9 cellular contexts compared by ENCODE assay signal in genomic region chr13:20702530-20702929, GRCh38. TPM values are rescaled to one million over a fixed set of nuclear protein-coding genes. Genes with fewer than 3 reads are reported as not detected.
DNase-seq lines count a peak whose midpoint lies in the region; ATAC-seq, FAIRE-seq and TF ChIP-seq lines count a peak whose summit lies in the region.
"Had no signal": no experiment of that assay in that cellular context is flagged by ENCODE, and none has a peak within 500 bp of the region (broad histone marks: within the 10 kb centered on the region; RNA-seq: fewer than 3 reads in every experiment).

No MANE protein-coding gene starts in this region.

- no peak for FAIRE-seq in GM12878 (lab: Jason Lieb, UNC)
- FAIRE-seq: frontal cortex had no signal

- TF ChIP-seq CTCF in AG10803 (conservative IDR thresholded peaks at IDR 0.05; ENCODE audit: low read length) = no peak
- no peak for TF ChIP-seq CTCF in HEK293 (tag by site-specific recombination; IDR thresholded peaks at IDR 0.05)
- no peak for TF ChIP-seq CTCF in GM12878 (IDR thresholded peaks at IDR 0.05 in 2 of 3, conservative IDR thresholded peaks at IDR 0.05 in 1 of 3; ENCODE audit: control insufficient read depth in 2 of 3, extremely low read depth in 1 of 3, insufficient read depth in 1 of 3, low read depth in 3 of 3, low read length in 3 of 3)

- no peak for TF ChIP-seq EP300 in GM12878 (IDR thresholded peaks at IDR 0.05; ENCODE audit: borderline replicate concordance in 1 of 2, control insufficient read depth in 1 of 2, low read depth in 2 of 2, low read length in 2 of 2)

- H3K9me3 ChIP-seq in HEK293 (ENCODE audit: control insufficient read depth, insufficient read depth, low read depth, low read length) (no peaks in the 10 kb centered on the region), GM12878 (replicated peaks; ENCODE audit: control insufficient read depth, insufficient read depth, low read length) (no peaks in the 10 kb centered on the region), mucosa of rectum (ENCODE audit: control insufficient read depth in 2 of 2, low read length in 2 of 2) (no peaks in the 10 kb centered on the region)

- RAD21 ChIA-PET in GM12878 (lab: Charles Lee; ENCODE audit: unreplicated experiment) = no interaction called here

- CTCF ChIA-PET in HEK293 (lab: Yijun Ruan, JAX) = interaction anchor here (0.7 to 1.0 kb wide), 2 partner anchors 20 to 117 kb away, joined by 3 to 4 read pairs; no protein-coding TSS in a partner anchor
- CTCF ChIA-PET in GM12878 (lab: Yijun Ruan, JAX) = interaction anchor here (0.9 to 1.2 kb wide), 2 partner anchors 21 to 207 kb away, joined by 3 to 4 read pairs; no protein-coding TSS in a partner anchor

- peak overlapping the region; percentile 77; the same call in 1 of the 2 replicates for H2AFZ ChIP-seq in GM12878 (ENCODE audit: control insufficient read depth, low read depth, low read length)

- no peaks in the 10 kb centered on the region for H3K36me3 ChIP-seq in HEK293 (ENCODE audit: control insufficient read depth in 2 of 2, insufficient read depth in 1 of 2, low read length in 2 of 2)
- no peaks in the 10 kb centered on the region for H3K36me3 ChIP-seq in GM12878 (ENCODE audit: control insufficient read depth in 2 of 2, insufficient read depth in 2 of 2, low read length in 1 of 2)
- H3K36me3 ChIP-seq in mucosa of rectum (ENCODE audit: control insufficient read depth in 2 of 2, insufficient read depth in 2 of 2, low read length in 2 of 2) = no peaks in the 10 kb centered on the region

- 20% methylated on average over 9 of the region's 9 CpGs for WGBS in GM12878 (ENCODE audit: insufficient coverage, insufficient replicate concordance, low lambda C conversion rate, missing lambda C conversion rate)

- in situ Hi-C loops in GM12878 (cut with MboI) = no loop called here

- TF ChIP-seq POLR2A in GM12878 (IDR thresholded peaks at IDR 0.05; ENCODE audit: low read depth, low read length) = no peak

- H3K4me2 ChIP-seq in GM12878 (ENCODE audit: control insufficient read depth, insufficient read depth) = peak overlapping the region; percentile 99

- no peak for TF ChIP-seq RAD21 in GM12878 (IDR thresholded peaks at IDR 0.05; ENCODE audit: insufficient read depth, low read depth, low read length)

- SMC1A ChIA-PET in GM12878 (lab: Charles Lee; ENCODE audit: uncharacterized antibody, unreplicated experiment) = interaction anchor here (1.7 kb wide), 1 partner anchor 15 kb away, joined by 4 read pairs; no protein-coding TSS in a partner anchor

- H3K79me2 ChIP-seq in GM12878 (ENCODE audit: control insufficient read depth, insufficient read depth, low read length) = no peaks in the 10 kb centered on the region

- H3K4me3 ChIP-seq in AG10803 (ENCODE audit: low read length) (peak overlapping the region; percentile 61), HEK293 (ENCODE audit: low read depth, low read length) (peak overlapping the region; percentile 50), GM12878 (peak overlapping the region; percentile 81), mucosa of rectum (ENCODE audit: low read length in 2 of 2) (peak overlapping the region; percentile 59 to 79)

- no peak for DNase-seq in AG10803 (ENCODE audit: low read depth)
- no peak for DNase-seq in GM12878 (ENCODE audit: low read depth, low spot score)
- DNase-seq in NCI-H345 treated with DMSO at 0.1 percent for 48 hours (lab: John Stamatoyannopoulos, UW; ENCODE audit: unreplicated experiment) = no peak
- no peak for DNase-seq in MV-4-11 (lab: John Stamatoyannopoulos, UW)
- no peak for DNase-seq in NCI-H2029 (lab: John Stamatoyannopoulos, UW)

- POLR2A ChIA-PET in HEK293 (lab: Yijun Ruan, JAX) = no interaction called here
- POLR2A ChIA-PET in GM12878 (lab: Charles Lee) = no interaction called here

- no peaks in the 10 kb centered on the region for H3K27me3 ChIP-seq in GM12878 (replicated peaks in 1 of 2; ENCODE audit: control insufficient read depth in 2 of 2, insufficient read depth in 2 of 2, low read length in 1 of 2)
- H3K27me3 ChIP-seq in mucosa of rectum (ENCODE audit: control insufficient read depth in 2 of 2, insufficient read depth in 2 of 2, low read length in 2 of 2) = no peaks in the 10 kb centered on the region

- no TSS peak for BruUV-seq in GM12878 (replicated peaks; lab: Mats Ljungman, UMichigan)

- no peaks in the 10 kb centered on the region for H4K20me1 ChIP-seq in GM12878 (ENCODE audit: control insufficient read depth, insufficient read depth)

- H3K9ac ChIP-seq in GM12878 (ENCODE audit: control insufficient read depth, insufficient read depth, low read length) (no peak overlapping the region), mucosa of rectum (ENCODE audit: low read depth in 1 of 2, low read length in 2 of 2) (peak overlapping the region; percentile 68 to 69)

- H3K4me1 ChIP-seq in HEK293 (ENCODE audit: control insufficient read depth, insufficient read depth, low read length) = peaks cover 5% of the 10 kb centered on the region
- H3K4me1 ChIP-seq in GM12878 (ENCODE audit: control insufficient read depth, insufficient read depth, low read length) = peaks cover 6% of the 10 kb centered on the region
- H3K4me1 ChIP-seq in mucosa of rectum (ENCODE audit: control insufficient read depth in 2 of 2, insufficient read depth in 2 of 2, low read length in 2 of 2) = peaks cover 3 to 9% of the 10 kb centered on the region in 2 donors

- intact Hi-C loops in GM12878 (cut with micrococcal nuclease; ENCODE audit: unreplicated experiment) = loop anchor here (5.0 kb wide), 1 partner anchor 205 kb away; no protein-coding TSS in a partner anchor

- H3K27ac ChIP-seq in HEK293 (ENCODE audit: extremely low read depth, low read depth, low read length) (no peak overlapping the region; the same call in 1 of the 2 replicates), GM12878 (ENCODE audit: control insufficient read depth, insufficient read depth) (no peak overlapping the region), mucosa of rectum (ENCODE audit: low read depth in 2 of 2, low read length in 2 of 2) (no peak overlapping the region)

- no peak for ATAC-seq in GM12878
- ATAC-seq in HG02840 (IDR thresholded peaks at IDR 0.05; ENCODE audit: low FRiP score, unreplicated experiment) = no peak

TF ChIP-seq in GM12878, 131 proteins besides CTCF, POLR2A, EP300 and RAD21 (continues in another document):
- TF ChIP-seq RUNX3 (IDR thresholded peaks at IDR 0.05; ENCODE audit: low read length) (no peak), TAF1 (IDR thresholded peaks at IDR 0.05; ENCODE audit: borderline replicate concordance, low read depth, low read length) (no peak), BCLAF1 (IDR thresholded peaks at IDR 0.05) (no peak), CBFB (IDR thresholded peaks at IDR 0.05; ENCODE audit: low read depth) (no peak), BMI1 (IDR thresholded peaks at IDR 0.05; ENCODE audit: borderline replicate concordance) (peak; percentile 65), TARDBP (IDR thresholded peaks at IDR 0.05; ENCODE audit: borderline replicate concordance) (no peak), MAX (IDR thresholded peaks at IDR 0.05; ENCODE audit: low read depth, low read length) (no peak)

RNA-seq across cellular contexts. Expression of gene IL17D, which starts 1.0 kb away (rescaled TPM):
- total RNA-seq in GM12878 (2013; cell fraction: nucleolus; rRNA removed) = not detected in 2 replicates
- total RNA-seq in GM12878 (2014; rRNA removed) (0.16 and 0.34 TPM in 2 replicates), GM12878 (2014; rRNA removed; fragmentation: Illumina TruSeq; extraction: Trizol) (0.09 and 0.18 TPM in 2 replicates), GM12878 (2021) (0.11 and 0.56 TPM in 2 replicates)
- polyA plus RNA-seq in GM12878 (2011; ENCODE audit: low read depth) = 0.49 TPM
- polyA plus RNA-seq in GM12878 (2011; rRNA removed) (0.03 and 0.06 TPM in 2 replicates), GM12878 (2014; fragmentation: Illumina TruSeq; extraction: Trizol) (0.18 TPM in 1 of 2 replicates, not detected in the other), GM12878 (2014; fragmentation: Nextera tagmentation; extraction: Ambion mirVana) (1 to 10 TPM in 1 of 2 experiments, under 1 TPM in 1; 0.61 to 1.6 TPM), GM12878 (2014; rRNA removed) (0.49 and 0.80 TPM in 2 replicates), GM12878 (2016; fragmentation: Nextera tagmentation; extraction: Ambion mirVana) (under 1 TPM; 0.17 to 0.32 TPM)
- polyA plus RNA-seq in GM12878 (2011; cell fraction: cytosol; rRNA removed) = 0.03 and 0.07 TPM in 2 replicates
- not detected in 2 replicates for polyA plus RNA-seq in GM12878 (2011; cell fraction: nucleus; rRNA removed)
- polyA plus RNA-seq in GM12878 (2012) = 0.45 and 0.49 TPM in 2 replicates
- polyA minus RNA-seq in GM12878 (2011; rRNA and poly(A)+ RNA removed) = not detected in 2 replicates
- not detected in 2 replicates for polyA minus RNA-seq in GM12878 (2011; cell fraction: cytosol; rRNA and poly(A)+ RNA removed)
- not detected in 2 replicates for polyA minus RNA-seq in GM12878 (2011; cell fraction: nucleus; rRNA and poly(A)+ RNA removed)
